ENCODE assay signal across 8 cellular contexts in the genomic region with DNA sequence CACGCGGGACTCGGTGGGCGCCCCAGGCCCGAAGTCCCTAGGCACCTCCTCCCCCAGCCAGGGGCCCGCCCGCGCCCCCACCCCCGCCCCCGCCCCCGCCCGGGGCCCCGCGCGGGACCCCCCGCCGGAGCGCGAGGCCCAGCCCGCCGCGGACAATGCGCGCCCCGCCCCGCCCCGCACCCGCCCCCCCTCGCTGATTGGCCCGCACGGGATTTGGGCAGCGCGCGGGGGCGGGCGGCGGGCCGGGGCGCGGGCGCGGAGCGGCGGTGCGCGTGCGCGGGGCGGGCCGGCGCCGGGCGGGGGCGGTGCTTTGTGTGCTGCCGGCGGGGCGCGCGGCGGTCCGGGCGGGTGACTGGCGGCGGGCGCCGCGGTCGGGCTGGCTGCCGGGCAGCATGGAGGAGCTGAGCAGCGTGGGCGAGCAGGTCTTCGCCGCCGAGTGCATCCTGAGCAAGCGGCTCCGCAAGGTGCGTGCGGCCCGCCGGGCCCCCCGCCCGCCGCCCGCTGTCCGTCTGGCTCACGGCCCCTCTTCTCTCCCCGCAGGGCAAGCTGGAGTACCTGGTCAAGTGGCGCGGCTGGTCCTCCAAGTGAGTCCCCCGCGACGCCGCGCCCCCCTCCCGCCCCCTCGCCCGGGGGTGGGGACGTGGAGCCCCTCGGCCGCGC. TPM values are rescaled to one million over a fixed set of nuclear protein-coding genes. Genes with fewer than 3 reads are reported as not detected.
DNase-seq lines count a peak whose midpoint lies in the region; ATAC-seq and TF ChIP-seq lines count a peak whose summit lies in the region.

A gene (plus strand): TSS at position 305 of the 660 bp plus-strand sequence. CDS start 88 bp downstream, at position 393.

- H3K4me2 ChIP-seq in neural cell (ENCODE audit: low read length): peak within 1 kb of the TSS; percentile 49

- no peaks in the 10 kb centered on the region for H3F3A ChIP-seq in neural cell (ENCODE audit: insufficient read depth, low read length, poor library complexity, severe bottlenecking)

- H3K9me2 ChIP-seq in neural cell (ENCODE audit: insufficient read depth, low read length): no peaks in the 10 kb centered on the region

- TF ChIP-seq POLR2A in GM18951 (IDR thresholded peaks at IDR 0.05; ENCODE audit: extremely low read depth, insufficient read depth, insufficient read length): peak; percentile 51

- no peaks in the 10 kb centered on the region for H3K4me1 Mint-ChIP-seq in activated T-helper 17 cell treated with anti-CD3 and anti-CD28 coated beads, Interleukin-2, amount 50 U/mL, for 72 hours
- H3K4me1 Mint-ChIP-seq in stimulated activated naive CD8-positive, alpha-beta T cell treated with anti-CD3 and anti-CD28 coated beads, Interleukin-15, amount 100 ng/mL, for 72 hours: peaks cover 49% of the 10 kb centered on the region

- in situ Hi-C loops in GM18951 (cut with MboI; ENCODE audit: low sequenced_read_pairs, unreplicated experiment): loop anchor here (25.0 kb wide), 1 partner anchor 184 kb away; no protein-coding TSS in a partner anchor

- no peak for TF ChIP-seq CTCF in fibroblast of villous mesenchyme (IDR thresholded peaks at IDR 0.05; ENCODE audit: insufficient read depth, low read depth, low read length)
- TF ChIP-seq CTCF in neural cell (IDR thresholded peaks at IDR 0.05; ENCODE audit: poor library complexity, severe bottlenecking): no peak

- peak within 1 kb of the TSS; percentile 74 for H3K4me3 Mint-ChIP-seq in activated T-helper 17 cell treated with anti-CD3 and anti-CD28 coated beads, Interleukin-2, amount 50 U/mL, for 72 hours
- peak within 1 kb of the TSS; percentile 92 to 97 for H3K4me3 Mint-ChIP-seq in stimulated activated naive CD8-positive, alpha-beta T cell treated with anti-CD3 and anti-CD28 coated beads, Interleukin-15, amount 100 ng/mL, for 72 hours

- TF ChIP-seq EP300 in neural cell (conservative IDR thresholded peaks at IDR 0.05; ENCODE audit: poor library complexity, severe bottlenecking): peak; percentile 22

- H3K4me3 ChIP-seq in fibroblast of villous mesenchyme (ENCODE audit: low read depth, low read length) (peak within 1 kb of the TSS; percentile 67), neural cell (ENCODE audit: low read length) (peak within 1 kb of the TSS; percentile 77)

- H3K36me3 Mint-ChIP-seq in activated T-helper 17 cell treated with anti-CD3 and anti-CD28 coated beads, Interleukin-2, amount 50 U/mL, for 72 hours (ENCODE audit: low read depth): peaks cover 6% of the 10 kb centered on the region

- peak within 1 kb of the TSS; percentile 47 for H3K27ac ChIP-seq in neural cell (ENCODE audit: low read length)

- H3K27ac Mint-ChIP-seq in activated T-helper 17 cell treated with anti-CD3 and anti-CD28 coated beads, Interleukin-2, amount 50 U/mL, for 72 hours: peak within 1 kb of the TSS; percentile 74
- peak within 1 kb of the TSS in 1 of 2 donors; percentile 6 for H3K27ac Mint-ChIP-seq in stimulated activated naive CD8-positive, alpha-beta T cell treated with anti-CD3 and anti-CD28 coated beads, Interleukin-15, amount 100 ng/mL, for 72 hours

- H3K9ac ChIP-seq in neural cell (ENCODE audit: low read length): peak within 1 kb of the TSS; percentile 79

- H3K27me3 ChIP-seq in neural cell (ENCODE audit: insufficient read depth, low read depth, low read length): no peaks in the 10 kb centered on the region

- H3K27me3 Mint-ChIP-seq in activated T-helper 17 cell treated with anti-CD3 and anti-CD28 coated beads, Interleukin-2, amount 50 U/mL, for 72 hours: peaks cover 66% of the 10 kb centered on the region
- peaks cover 90% of the 10 kb centered on the region for H3K27me3 Mint-ChIP-seq in stimulated activated naive CD8-positive, alpha-beta T cell treated with anti-CD3 and anti-CD28 coated beads, Interleukin-15, amount 100 ng/mL, for 72 hours

- no peaks in the 10 kb centered on the region for H4K20me1 ChIP-seq in neural cell (ENCODE audit: insufficient read depth)

- no peaks in the 10 kb centered on the region for H3K9me3 ChIP-seq in neural cell (ENCODE audit: low read length)

- DNase-seq in AG08396 (ENCODE audit: low spot score) (peak; percentile 99), HPDE6-E6E7 (ENCODE audit: extremely low spot score) (peak; percentile 88), RKO (ENCODE audit: low spot score) (peak; percentile 80), fibroblast of villous mesenchyme (ENCODE audit: low read depth) (peak; percentile 60)
- peak; percentile 76 to 80 for DNase-seq in stimulated activated naive CD8-positive, alpha-beta T cell treated with anti-CD3 and anti-CD28 coated beads, Interleukin-15, amount 100 ng/mL, for 72 hours

- H3K36me3 ChIP-seq in neural cell (ENCODE audit: insufficient read depth, low read length): no peaks in the 10 kb centered on the region

- TF ChIP-seq RAD21 in neural cell (conservative IDR thresholded peaks at IDR 0.05): no peak

- peak; percentile 84 for ATAC-seq in activated T-helper 17 cell treated with anti-CD3 and anti-CD28 coated beads, Interleukin-2, amount 50 U/mL, for 72 hours (replicated peaks)
- peak; percentile 80 for ATAC-seq in stimulated activated naive CD8-positive, alpha-beta T cell treated with anti-CD3 and anti-CD28 coated beads, Interleukin-15, amount 100 ng/mL, for 72 hours

- H3K79me2 ChIP-seq in neural cell (replicated peaks; ENCODE audit: insufficient read depth, low read length): peaks cover 28% of the 10 kb centered on the region

- no peak within 1 kb of the TSS for H2AFZ ChIP-seq in neural cell (ENCODE audit: low read depth, low read length)

- H3K9me3 Mint-ChIP-seq in activated T-helper 17 cell treated with anti-CD3 and anti-CD28 coated beads, Interleukin-2, amount 50 U/mL, for 72 hours: no peaks in the 10 kb centered on the region
- no peaks in the 10 kb centered on the region for H3K9me3 Mint-ChIP-seq in stimulated activated naive CD8-positive, alpha-beta T cell treated with anti-CD3 and anti-CD28 coated beads, Interleukin-15, amount 100 ng/mL, for 72 hours

TF ChIP-seq in neural cell, 6 proteins besides CTCF, POLR2A, EP300 and RAD21:
- TF ChIP-seq POLR2AphosphoS5 (IDR thresholded peaks at IDR 0.05) (peak; percentile 75), TAF1 (IDR thresholded peaks at IDR 0.05; ENCODE audit: low read depth) (no peak), MXI1 (conservative IDR thresholded peaks at IDR 0.05; ENCODE audit: poor library complexity, severe bottlenecking) (peak; percentile 75)
TF ChIP-seq in neural cell: peak in this region for 2.

RNA-seq across cellular contexts. Expression of the gene that starts here (rescaled TPM):
- total RNA-seq in activated T-helper 17 cell treated with anti-CD3 and anti-CD28 coated beads, Interleukin-2, amount 50 U/mL, for 72 hours: 1 to 10 TPM in 1 of 2 donors, under 1 TPM in 1; 0.50 to 1.6 TPM
- total RNA-seq in fibroblast of villous mesenchyme: 0.86 and 1.3 TPM in 2 replicates
- polyA plus RNA-seq in neural cell: 15.9 and 16.9 TPM in 2 replicates
- polyA minus RNA-seq in neural cell: 27.1 and 28.5 TPM in 2 replicates

Comparison
In these comparisons a context has a peak if more than half of its experiments do, and no peak if none do; other contexts are left out.
1. Peak in every context shown above with its lines: DNase-seq, ATAC-seq, H3K4me3 ChIP-seq and H3K27ac ChIP-seq.